ENCODE assay signal across 28 cellular contexts in the genomic region with DNA sequence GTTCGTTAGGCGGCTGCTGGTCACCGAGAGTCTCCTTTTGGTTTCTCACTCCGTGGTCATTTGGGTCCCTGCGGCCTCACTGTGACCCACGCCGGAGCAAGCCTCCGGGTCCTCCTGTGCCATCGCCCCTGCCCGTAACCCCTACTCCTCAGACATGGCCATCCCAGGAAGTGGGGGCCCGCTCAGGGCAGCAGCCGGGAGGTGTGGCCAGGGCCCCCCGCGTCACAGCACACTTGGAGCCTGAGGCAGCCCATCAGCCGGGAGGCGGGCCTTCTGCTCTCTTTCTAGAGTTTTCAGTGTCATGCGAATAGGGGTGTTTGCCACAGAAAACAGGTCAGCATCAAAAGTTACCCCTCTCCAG. TPM values are rescaled to one million over a fixed set of nuclear protein-coding genes. Genes with fewer than 3 reads are reported as not detected.
A peak's percentile ranks its signal among the peaks of the same experiment; 100 is the strongest.
DNase-seq lines count a peak whose midpoint lies in the region; ATAC-seq, FAIRE-seq and TF ChIP-seq lines count a peak whose summit lies in the region.
"Had no signal": no experiment of that assay in that cellular context is flagged by ENCODE, and none has a peak within 500 bp of the region (broad histone marks: within the 10 kb centered on the region; RNA-seq: fewer than 3 reads in every experiment).

No MANE protein-coding gene starts in this region.

- H4K8ac ChIP-seq in IMR-90 (ENCODE audit: low read depth in 2 of 2, low read length in 2 of 2) (no peak overlapping the region), neuronal stem cell (ENCODE audit: low read depth, low read length) (no peak overlapping the region)

- H2BK20ac ChIP-seq in IMR-90 (ENCODE audit: low read depth, low read length) = no peak overlapping the region

- no peak overlapping the region for H2BK12ac ChIP-seq in neuronal stem cell (ENCODE audit: low read length)

- BruUV-seq in IMR-90 (replicated peaks; lab: Mats Ljungman, UMichigan) (no TSS peak), K562 (replicated peaks; lab: Mats Ljungman, UMichigan) (no TSS peak)

- H3K18ac ChIP-seq in IMR-90 (ENCODE audit: low read depth, low read length) (no peak overlapping the region), neuronal stem cell (ENCODE audit: low read length) (peak overlapping the region; percentile 5)

- dilution Hi-C loops in IMR-90 (cut with HindIII; ENCODE audit: low sequenced_read_pairs, unreplicated experiment) = no loop called here

- peak; percentile 19 for FAIRE-seq in K562 (lab: Jason Lieb, UNC)
- FAIRE-seq: endothelial cell of umbilical vein, HTR-8/SVneo, islet of Langerhans, small intestine had no signal

- peaks cover 15% of the 10 kb centered on the region for H3K4me1 ChIP-seq in IMR-90 (ENCODE audit: control insufficient read depth, insufficient read depth, low read length)
- H3K4me1 ChIP-seq in K562 (replicated peaks in 1 of 2; ENCODE audit: control insufficient read depth in 2 of 2, insufficient read depth in 2 of 2, low read length in 2 of 2) = peaks cover 23 to 79% of the 10 kb centered on the region in 2 experiments
- peaks cover 0 to 7% of the 10 kb centered on the region in 2 donors for H3K4me1 ChIP-seq in neuronal stem cell (ENCODE audit: control insufficient read depth in 2 of 2, insufficient read depth in 1 of 2, low read depth in 1 of 2, low read length in 2 of 2)

- H3K23ac ChIP-seq in IMR-90 (ENCODE audit: low read depth, low read length) (no peak overlapping the region), neuronal stem cell (ENCODE audit: low read depth, low read length, poor library complexity) (peak overlapping the region; percentile 17)

- 87% methylated on average over 3 of the region's 17 CpGs; no CpG with 5 or more reads in 1 of the 2 experiments for WGBS in IMR-90 (ENCODE audit: extremely low coverage in 2 of 2, insufficient read length in 1 of 2), 2 experiments
- 18% methylated on average over 14 of the region's 17 CpGs for WGBS in K562 (ENCODE audit: insufficient coverage, low coverage, missing lambda C conversion rate)
- no CpG with 5 or more reads among the region's 17 CpGs for WGBS in neuronal stem cell (ENCODE audit: extremely low coverage in 2 of 2, insufficient read length in 2 of 2, insufficient replicate concordance in 1 of 2), 2 donors

- H3K9me1 ChIP-seq in IMR-90 (ENCODE audit: insufficient read depth, low read length) = peaks cover 4% of the 10 kb centered on the region; the same call in 1 of the 2 replicates
- no peaks in the 10 kb centered on the region for H3K9me1 ChIP-seq in K562 (ENCODE audit: control insufficient read depth, insufficient read depth, low read length)

- TF ChIP-seq RAD21 in IMR-90 (IDR thresholded peaks at IDR 0.05; ENCODE audit: low read length) (no peak), K562 (CRISPR knock-in tag; conservative IDR thresholded peaks at IDR 0.05 in 1 of 2, IDR thresholded peaks at IDR 0.05 in 1 of 2) (no peak)

- H3K56ac ChIP-seq in IMR-90 (ENCODE audit: extremely low read depth, insufficient read depth, low read length) = no peak overlapping the region

- peak overlapping the region; percentile 22; the same call in 1 of the 2 replicates for H4K5ac ChIP-seq in IMR-90 (ENCODE audit: low read depth, low read length)

- H3K79me2 ChIP-seq in K562 (ENCODE audit: control insufficient read depth, insufficient read depth, low read length) = peaks cover 17% of the 10 kb centered on the region; the same call in 2 of the 3 replicates

- H3K27me3 ChIP-seq in IMR-90 (ENCODE audit: control insufficient read depth, insufficient read depth, low read length) (no peaks in the 10 kb centered on the region), K562 (ENCODE audit: control insufficient read depth in 2 of 2, insufficient read depth in 2 of 2, low read length in 2 of 2) (no peaks in the 10 kb centered on the region), neuronal stem cell (ENCODE audit: control insufficient read depth in 3 of 3, insufficient read depth in 3 of 3, low read depth in 1 of 3, low read length in 3 of 3) (no peaks in the 10 kb centered on the region)
- H3K27me3 ChIP-seq: ovary, stomach, tibial nerve had no signal

- H3K9me3 Mint-ChIP-seq in nephron progenitor cell = no peaks in the 10 kb centered on the region
- H3K9me3 Mint-ChIP-seq: natural killer cell treated with Interleukin-12 subunit alpha and Interleukin-12 subunit beta and Interleukin-15 and Interleukin-18, amount 100 ng/mL, for 72 hours had no signal

- POLR2A ChIA-PET in IMR-90 (lab: Charles Lee; ENCODE audit: unreplicated experiment) (no interaction called here), K562 (lab: Yijun Ruan, JAX) (interaction anchor here (1.2 to 1.3 kb wide), 4 partner anchors 13 to 92 kb away, joined by 3 to 9 read pairs (median 4); partner anchors contain the start of genes METTL26 and WDR24)

- peaks cover 9 to 61% of the 10 kb centered on the region in 2 experiments; a peak in 2 of 4 replicates for H3K79me1 ChIP-seq in IMR-90 (ENCODE audit: low read depth in 1 of 2, low read length in 2 of 2)
- H3K79me1 ChIP-seq in neuronal stem cell (ENCODE audit: low read depth, low read length) = peaks cover 9% of the 10 kb centered on the region

- no peak overlapping the region for H3K4me3 ChIP-seq in IMR-90 (ENCODE audit: insufficient read depth, low read depth, low read length)
- H3K4me3 ChIP-seq in K562 = peak overlapping the region; percentile 24; the same call in 1 of the 2 replicates
- no peak overlapping the region for H3K4me3 ChIP-seq in neuronal stem cell (ENCODE audit: low read length in 2 of 2)
- H3K4me3 ChIP-seq: mucosa of descending colon, ovary, stomach, tibial nerve had no signal

- TF ChIP-seq EP300 in K562 (IDR thresholded peaks at IDR 0.05; ENCODE audit: low read length) = no peak

- peaks cover 16% of the 10 kb centered on the region for H4K20me1 ChIP-seq in IMR-90 (ENCODE audit: insufficient read depth, low read length)
- H4K20me1 ChIP-seq in K562 (replicated peaks; ENCODE audit: control insufficient read depth, insufficient read depth, low read length) = no peaks in the 10 kb centered on the region

- H3K4ac ChIP-seq in IMR-90 (ENCODE audit: low read depth, low read length) (no peak overlapping the region), neuronal stem cell (ENCODE audit: low read length) (no peak overlapping the region)

- DNase-seq in IMR-90 (no peak), K562 (ENCODE audit: extremely low read depth in 1 of 4, low spot score in 3 of 4) (peak; percentile 69 to 79 (median 72)), neuronal stem cell (ENCODE audit: low spot score) (no peak), midbrain (lab: John Stamatoyannopoulos, UW) (no peak), NCI-H1105 (lab: John Stamatoyannopoulos, UW) (no peak), nephron progenitor cell (no peak)
- DNase-seq: activated CD4-positive, alpha-beta T cell treated with anti-CD3 and anti-CD28 coated beads for 4 hours; activated CD8-positive, alpha-beta memory T cell treated with anti-CD3 and anti-CD28 coated beads for 24 hours; activated effector memory CD4-positive, alpha-beta T cell treated with anti-CD3 and anti-CD28 coated beads, Interleukin-2, amount 50 U/mL, for 16 hours; activated T-cell treated with anti-CD3 and anti-CD28 coated beads, Interleukin-2, amount 50 U/mL, for 1 hour; Calu3; DND-41; NCI-H446; retina; small intestine; stimulated activated CD4-positive, alpha-beta T cell treated with anti-CD3 and anti-CD28 coated beads, Interleukin-2, amount 100 ng/mL, for 24 hours; stomach had no signal

- H3K27ac ChIP-seq in IMR-90 (ENCODE audit: insufficient read depth, low read length) = peak overlapping the region; percentile 23; the same call in 1 of the 2 replicates
- H3K27ac ChIP-seq in K562 (ENCODE audit: extremely low read depth, low read depth, low read length) = peak overlapping the region; percentile 71
- H3K27ac ChIP-seq in neuronal stem cell (replicated peaks; ENCODE audit: low read length) = no peak overlapping the region
- H3K27ac ChIP-seq: KMS-11, ovary had no signal

- H3K36me3 ChIP-seq in IMR-90 (ENCODE audit: control insufficient read depth, insufficient read depth, low read length) (peaks cover 7% of the 10 kb centered on the region; the same call in 1 of the 2 replicates), K562 (ENCODE audit: control insufficient read depth, insufficient read depth, low read length) (peaks cover 10% of the 10 kb centered on the region; the same call in 2 of the 3 replicates), neuronal stem cell (replicated peaks in 1 of 2; ENCODE audit: control insufficient read depth in 2 of 2, insufficient read depth in 2 of 2, low read length in 2 of 2) (peaks cover 3 to 26% of the 10 kb centered on the region in 2 donors)
- H3K36me3 ChIP-seq: ovary had no signal

- ATAC-seq in IMR-90 (ENCODE audit: low read depth) = no peak
- peak; percentile 79 for ATAC-seq in K562
- no peak for ATAC-seq in HG03175 (IDR thresholded peaks at IDR 0.05; ENCODE audit: unreplicated experiment)
- ATAC-seq: natural killer cell treated with Interleukin-12 subunit alpha and Interleukin-12 subunit beta and Interleukin-15 and Interleukin-18, amount 100 ng/mL, for 72 hours had no signal

- H3K14ac ChIP-seq in IMR-90 (replicated peaks; ENCODE audit: low read depth, low read length) (no peak overlapping the region), neuronal stem cell (ENCODE audit: low read length) (no peak overlapping the region)

- no peak overlapping the region for H2AK9ac ChIP-seq in IMR-90 (replicated peaks; ENCODE audit: low read depth, low read length, poor library complexity)

- H2BK120ac ChIP-seq in IMR-90 (ENCODE audit: low read depth, low read length) (no peak overlapping the region), neuronal stem cell (ENCODE audit: low read depth, low read length) (no peak overlapping the region)

- no peaks in the 10 kb centered on the region for H3K9me3 ChIP-seq in IMR-90 (ENCODE audit: control insufficient read depth, insufficient read depth, low read length)
- no peaks in the 10 kb centered on the region for H3K9me3 ChIP-seq in K562 (replicated peaks; ENCODE audit: control insufficient read depth, insufficient read depth, low read depth, low read length)
- H3K9me3 ChIP-seq in neuronal stem cell (replicated peaks in 1 of 2; ENCODE audit: control insufficient read depth in 2 of 2, insufficient read depth in 1 of 2, low read depth in 1 of 2, low read length in 2 of 2) = no peaks in the 10 kb centered on the region
- H3K9me3 ChIP-seq: mucosa of descending colon, ovary, stomach, tibial nerve had no signal

- peaks cover 59% of the 10 kb centered on the region for H3K4me1 Mint-ChIP-seq in nephron progenitor cell
- H3K4me1 Mint-ChIP-seq: CD14-positive monocyte had no signal

- H2AFZ ChIP-seq in IMR-90 (replicated peaks; ENCODE audit: low read length, poor library complexity) = no peak overlapping the region
- peak overlapping the region; percentile 35 for H2AFZ ChIP-seq in K562 (ENCODE audit: low read depth, low read length)
- H2AFZ ChIP-seq in neuronal stem cell (ENCODE audit: low read length) = no peak overlapping the region

- intact Hi-C loops in IMR-90 (cut with micrococcal nuclease) = no loop called here
- intact Hi-C loops in K562 (cut with micrococcal nuclease) = loop anchor here (2.0 kb wide), 1 partner anchor 14 kb away; the partner anchor contains the start of gene METTL26

- H3K4me2 ChIP-seq in IMR-90 (ENCODE audit: low read depth, low read length) (no peak overlapping the region), K562 (ENCODE audit: insufficient read depth, low read length) (peak overlapping the region; percentile 73), neuronal stem cell (ENCODE audit: insufficient read depth, low read length, poor library complexity, severe bottlenecking) (no peak overlapping the region)
- H3K4me2 ChIP-seq: KMS-11 had no signal

- TF ChIP-seq POLR2A in IMR-90 (IDR thresholded peaks at IDR 0.05; ENCODE audit: low read depth, low read length) (no peak), K562 (conservative IDR thresholded peaks at IDR 0.05) (no peak)

- H2BK5ac ChIP-seq in IMR-90 (ENCODE audit: low read depth, low read length, poor library complexity, severe bottlenecking) (peak overlapping the region; percentile 7), neuronal stem cell (ENCODE audit: low read length) (no peak overlapping the region)

- H4K91ac ChIP-seq in IMR-90 (ENCODE audit: insufficient read depth, low read depth, low read length) (peak overlapping the region; percentile 6; the same call in 1 of the 2 replicates), neuronal stem cell (ENCODE audit: low read depth, low read length, poor library complexity) (no peak overlapping the region)

- TF ChIP-seq CTCF in IMR-90 (conservative IDR thresholded peaks at IDR 0.05; ENCODE audit: low read depth, low read length) (no peak), K562 (IDR thresholded peaks at IDR 0.05 in 2 of 3, conservative IDR thresholded peaks at IDR 0.05 in 1 of 3; ENCODE audit: insufficient read depth in 2 of 3, low read depth in 1 of 3, low read length in 3 of 3) (no peak), nephron progenitor cell (IDR thresholded peaks at IDR 0.05) (no peak)

- H3K27me3 Mint-ChIP-seq in nephron progenitor cell (ENCODE audit: low read depth, poor library complexity) = peaks cover 3% of the 10 kb centered on the region
- H3K27me3 Mint-ChIP-seq: natural killer cell treated with Interleukin-12 subunit alpha and Interleukin-12 subunit beta and Interleukin-15 and Interleukin-18, amount 100 ng/mL, for 72 hours had no signal

- no peak overlapping the region for H2AK5ac ChIP-seq in IMR-90 (ENCODE audit: low read depth, low read length)
- H2AK5ac ChIP-seq in neuronal stem cell (ENCODE audit: low read depth, low read length) = peak overlapping the region; percentile 52

- in situ Hi-C loops in IMR-90 (cut with MboI; ENCODE audit: low sequenced_read_pairs) = no loop called here
- in situ Hi-C loops in K562 (cut with MboI) = no loop called here

- peaks cover 6% of the 10 kb centered on the region for H3K36me3 Mint-ChIP-seq in nephron progenitor cell (ENCODE audit: low read depth)
- H3K36me3 Mint-ChIP-seq: natural killer cell treated with Interleukin-12 subunit alpha and Interleukin-12 subunit beta and Interleukin-15 and Interleukin-18, amount 100 ng/mL, for 72 hours had no signal

- CTCF ChIA-PET in IMR-90 (lab: Yijun Ruan, JAX) = no interaction called here
- CTCF ChIA-PET in K562 (lab: Yijun Ruan, JAX; ENCODE audit: low intra/inter-chr PET ratio) = no interaction called here

- H3K4me3 Mint-ChIP-seq in nephron progenitor cell = no peak overlapping the region
- H3K4me3 Mint-ChIP-seq: CD14-positive monocyte; natural killer cell treated with Interleukin-12 subunit alpha and Interleukin-12 subunit beta and Interleukin-15 and Interleukin-18, amount 100 ng/mL, for 72 hours had no signal

- H3K27ac Mint-ChIP-seq in nephron progenitor cell = no peak overlapping the region
- H3K27ac Mint-ChIP-seq: CD14-positive monocyte; natural killer cell treated with Interleukin-12 subunit alpha and Interleukin-12 subunit beta and Interleukin-15 and Interleukin-18, amount 100 ng/mL, for 72 hours had no signal

- H3K9ac ChIP-seq in IMR-90 (ENCODE audit: low read depth, low read length) (no peak overlapping the region), K562 (ENCODE audit: insufficient read depth in 1 of 2, low read depth in 2 of 2, low read length in 2 of 2) (peak overlapping the region; percentile 67 to 93), neuronal stem cell (ENCODE audit: low read depth, low read length, poor library complexity) (no peak overlapping the region)
- H3K9ac ChIP-seq: KMS-11 had no signal

- H2BK15ac ChIP-seq in IMR-90 (ENCODE audit: low read depth, low read length) (no peak overlapping the region), neuronal stem cell (ENCODE audit: low read length) (no peak overlapping the region)

RNA-seq across cellular contexts. Expression of gene WFIKKN1, which starts 7.9 kb away (rescaled TPM):
- not detected in 2 replicates for total RNA-seq in IMR-90 (2012; rRNA removed)
- polyA plus RNA-seq in IMR-90 (2012; rRNA removed) = 0.10 and 0.23 TPM in 2 replicates
- 0.08 and 0.24 TPM in 2 replicates for polyA plus RNA-seq in IMR-90 (2012; cell fraction: cytosol; rRNA removed)
- 0.44 and 2.5 TPM in 2 replicates for polyA plus RNA-seq in IMR-90 (2012; cell fraction: nucleus; rRNA removed; ENCODE audit: low replicate concordance)
- total RNA-seq in K562 (2011; cell fraction: chromatin; rRNA removed; ENCODE audit: low replicate concordance) = 0.83 and 4.1 TPM in 2 replicates
- total RNA-seq in K562 (2011; cell fraction: nucleolus; rRNA removed) = 3.3 and 3.8 TPM in 2 replicates
- total RNA-seq in K562 (2011; cell fraction: nucleoplasm; rRNA removed) = 1.8 and 2.3 TPM in 2 replicates
- total RNA-seq in K562 (2014; rRNA removed) = 0.50 and 0.57 TPM in 2 replicates
- total RNA-seq in K562 (2014; rRNA removed; fragmentation: Illumina TruSeq; extraction: Trizol) = not detected in 2 replicates
- total RNA-seq in K562 (2015; rRNA removed; fragmentation: Illumina TruSeq; extraction: Trizol) = 0.11 and 0.14 TPM in 2 replicates
- 0.85 and 1.1 TPM in 2 replicates for total RNA-seq in K562 (2021)
- 0.18 and 0.22 TPM in 2 replicates for polyA plus RNA-seq in K562 (2011; rRNA removed)
- polyA plus RNA-seq in K562 (2011; cell fraction: cytosol; rRNA removed) = 0.29 and 2.5 TPM in 2 replicates
- polyA plus RNA-seq in K562 (2011; cell fraction: nucleus; rRNA removed) = 0.56 and 2.4 TPM in 2 replicates
- 0.61 and 1.5 TPM in 2 replicates for polyA plus RNA-seq in K562 (2012)
- polyA plus RNA-seq in K562 (2014; fragmentation: Illumina TruSeq; extraction: Trizol) = 0.14 TPM in 1 of 2 replicates, not detected in the other
- polyA plus RNA-seq in K562 (2014; fragmentation: Nextera tagmentation; extraction: Ambion mirVana) = not detected
- polyA plus RNA-seq in K562 (2014; rRNA removed) = 0.30 and 0.54 TPM in 2 replicates
- polyA minus RNA-seq in K562 (2011; rRNA and poly(A)+ RNA removed) = 0.12 and 0.14 TPM in 2 replicates
- 0.73 and 1.1 TPM in 2 replicates for polyA minus RNA-seq in K562 (2011; cell fraction: cytosol; rRNA and poly(A)+ RNA removed)
- 0.44 and 0.81 TPM in 2 replicates for polyA minus RNA-seq in K562 (2011; cell fraction: nucleus; rRNA and poly(A)+ RNA removed)
- polyA plus RNA-seq in neuronal stem cell (2013, experiment 1 of 2) = 13.8 TPM
- polyA plus RNA-seq in neuronal stem cell (2013, experiment 2 of 2) = 12.6 TPM
- total RNA-seq: H4 had no signal
- polyA plus RNA-seq: CD14-positive monocyte had no signal

RNA-seq across cellular contexts. Expression of gene METTL26, which starts 13.2 kb away (rescaled TPM):
- total RNA-seq in IMR-90 (2012; rRNA removed) = 40.8 and 46.8 TPM in 2 replicates
- polyA plus RNA-seq in IMR-90 (2012; rRNA removed) = 128 and 184 TPM in 2 replicates
- polyA plus RNA-seq in IMR-90 (2012; cell fraction: cytosol; rRNA removed) = 259 and 357 TPM in 2 replicates
- polyA plus RNA-seq in IMR-90 (2012; cell fraction: nucleus; rRNA removed; ENCODE audit: low replicate concordance) = 117 and 422 TPM in 2 replicates
- 30.5 and 94.1 TPM in 2 replicates for total RNA-seq in K562 (2011; cell fraction: chromatin; rRNA removed; ENCODE audit: low replicate concordance)
- total RNA-seq in K562 (2011; cell fraction: nucleolus; rRNA removed) = 171 and 175 TPM in 2 replicates
- total RNA-seq in K562 (2011; cell fraction: nucleoplasm; rRNA removed) = 71.2 and 82.5 TPM in 2 replicates
- total RNA-seq in K562 (2014; rRNA removed) = 198 and 279 TPM in 2 replicates
- 22.9 and 36.2 TPM in 2 replicates for total RNA-seq in K562 (2014; rRNA removed; fragmentation: Illumina TruSeq; extraction: Trizol)
- 75.4 and 76.5 TPM in 2 replicates for total RNA-seq in K562 (2015; rRNA removed; fragmentation: Illumina TruSeq; extraction: Trizol)
- 177 and 184 TPM in 2 replicates for total RNA-seq in K562 (2021)
- 105 and 115 TPM in 2 replicates for polyA plus RNA-seq in K562 (2011; rRNA removed)
- 139 and 392 TPM in 2 replicates for polyA plus RNA-seq in K562 (2011; cell fraction: cytosol; rRNA removed)
- 292 and 379 TPM in 2 replicates for polyA plus RNA-seq in K562 (2011; cell fraction: nucleus; rRNA removed)
- 145 and 152 TPM in 2 replicates for polyA plus RNA-seq in K562 (2012)
- polyA plus RNA-seq in K562 (2014; fragmentation: Illumina TruSeq; extraction: Trizol) = 80.9 and 91.6 TPM in 2 replicates
- polyA plus RNA-seq in K562 (2014; fragmentation: Nextera tagmentation; extraction: Ambion mirVana) = 10 to 100 TPM in 1 of 2 experiments, 1 to 10 TPM in 1; 7.3 to 11.6 TPM
- 262 and 265 TPM in 2 replicates for polyA plus RNA-seq in K562 (2014; rRNA removed)
- 8.4 and 17.6 TPM in 2 replicates for polyA minus RNA-seq in K562 (2011; rRNA and poly(A)+ RNA removed)
- 56.4 and 65.7 TPM in 2 replicates for polyA minus RNA-seq in K562 (2011; cell fraction: cytosol; rRNA and poly(A)+ RNA removed)
- 80.4 and 108 TPM in 2 replicates for polyA minus RNA-seq in K562 (2011; cell fraction: nucleus; rRNA and poly(A)+ RNA removed)
- polyA plus RNA-seq in neuronal stem cell (2013, experiment 1 of 2) = 56.9 TPM
- 56.4 TPM for polyA plus RNA-seq in neuronal stem cell (2013, experiment 2 of 2)

RNA-seq across cellular contexts. Expression of gene MCRIP2, which starts 18.7 kb away (rescaled TPM):
- total RNA-seq in IMR-90 (2012; rRNA removed) (6.3 and 8.6 TPM in 2 replicates), K562 (2014; rRNA removed) (120 and 148 TPM in 2 replicates), K562 (2014; rRNA removed; fragmentation: Illumina TruSeq; extraction: Trizol) (3.4 and 6.3 TPM in 2 replicates), K562 (2015; rRNA removed; fragmentation: Illumina TruSeq; extraction: Trizol) (55.8 and 56.1 TPM in 2 replicates), K562 (2021) (110 and 124 TPM in 2 replicates)
- polyA plus RNA-seq in IMR-90 (2012; rRNA removed) (19.6 and 27.9 TPM in 2 replicates), K562 (2011; rRNA removed) (35.2 and 47.4 TPM in 2 replicates), K562 (2014; fragmentation: Illumina TruSeq; extraction: Trizol) (12.8 and 40.4 TPM in 2 replicates), K562 (2014; fragmentation: Nextera tagmentation; extraction: Ambion mirVana) (1 to 10 TPM in 1 of 2 experiments, under 1 TPM in 1; 0.80 to 3.5 TPM), K562 (2014; rRNA removed) (111 and 123 TPM in 2 replicates)
- polyA plus RNA-seq in IMR-90 (2012; cell fraction: cytosol; rRNA removed) = 25.3 and 26.7 TPM in 2 replicates
- polyA plus RNA-seq in IMR-90 (2012; cell fraction: nucleus; rRNA removed; ENCODE audit: low replicate concordance) = 21.2 and 46.6 TPM in 2 replicates
- 33.6 and 106 TPM in 2 replicates for total RNA-seq in K562 (2011; cell fraction: chromatin; rRNA removed; ENCODE audit: low replicate concordance)
- total RNA-seq in K562 (2011; cell fraction: nucleolus; rRNA removed) = 86.7 and 90.7 TPM in 2 replicates
- total RNA-seq in K562 (2011; cell fraction: nucleoplasm; rRNA removed) = 54.1 and 55.3 TPM in 2 replicates
- polyA plus RNA-seq in K562 (2011; cell fraction: cytosol; rRNA removed) = 70.6 and 207 TPM in 2 replicates
- 72.7 and 125 TPM in 2 replicates for polyA plus RNA-seq in K562 (2011; cell fraction: nucleus; rRNA removed)
- 63.1 and 76.1 TPM in 2 replicates for polyA plus RNA-seq in K562 (2012)
- 5.2 and 5.6 TPM in 2 replicates for polyA minus RNA-seq in K562 (2011; rRNA and poly(A)+ RNA removed)
- polyA minus RNA-seq in K562 (2011; cell fraction: cytosol; rRNA and poly(A)+ RNA removed) = 19.4 and 28.1 TPM in 2 replicates
- polyA minus RNA-seq in K562 (2011; cell fraction: nucleus; rRNA and poly(A)+ RNA removed) = 21.5 and 23.7 TPM in 2 replicates
- polyA plus RNA-seq in neuronal stem cell (2013, experiment 1 of 2) = 10.3 TPM
- 10.5 TPM for polyA plus RNA-seq in neuronal stem cell (2013, experiment 2 of 2)

RNA-seq across cellular contexts. Expression of gene WDR90, which starts 26.3 kb away (rescaled TPM):
- total RNA-seq in IMR-90 (2012; rRNA removed) (1.4 and 1.7 TPM in 2 replicates), K562 (2014; rRNA removed) (4.9 and 6.5 TPM in 2 replicates), K562 (2014; rRNA removed; fragmentation: Illumina TruSeq; extraction: Trizol) (0.80 and 1.3 TPM in 2 replicates), K562 (2015; rRNA removed; fragmentation: Illumina TruSeq; extraction: Trizol) (3.0 and 3.3 TPM in 2 replicates), K562 (2021) (10.0 and 12.6 TPM in 2 replicates)
- polyA plus RNA-seq in IMR-90 (2012; rRNA removed) (18.7 and 21.7 TPM in 2 replicates), K562 (2011; rRNA removed) (5.7 and 9.4 TPM in 2 replicates), K562 (2014; fragmentation: Illumina TruSeq; extraction: Trizol) (1.4 and 4.3 TPM in 2 replicates), K562 (2014; fragmentation: Nextera tagmentation; extraction: Ambion mirVana) (under 1 TPM; 0.44 to 0.46 TPM), K562 (2014; rRNA removed) (8.1 and 10.6 TPM in 2 replicates)
- polyA plus RNA-seq in IMR-90 (2012; cell fraction: cytosol; rRNA removed) = 7.5 and 8.1 TPM in 2 replicates
- polyA plus RNA-seq in IMR-90 (2012; cell fraction: nucleus; rRNA removed; ENCODE audit: low replicate concordance) = 118 and 402 TPM in 2 replicates
- total RNA-seq in K562 (2011; cell fraction: chromatin; rRNA removed; ENCODE audit: low replicate concordance) = 25.8 and 70.2 TPM in 2 replicates
- 50.4 and 60.9 TPM in 2 replicates for total RNA-seq in K562 (2011; cell fraction: nucleolus; rRNA removed)
- total RNA-seq in K562 (2011; cell fraction: nucleoplasm; rRNA removed) = 29.8 and 30.4 TPM in 2 replicates
- polyA plus RNA-seq in K562 (2011; cell fraction: cytosol; rRNA removed) = 3.8 and 9.9 TPM in 2 replicates
- 72.9 and 107 TPM in 2 replicates for polyA plus RNA-seq in K562 (2011; cell fraction: nucleus; rRNA removed)
- polyA plus RNA-seq in K562 (2012) = 6.3 and 9.5 TPM in 2 replicates
- polyA minus RNA-seq in K562 (2011; rRNA and poly(A)+ RNA removed) = 1.0 and 1.4 TPM in 2 replicates
- 2.6 and 4.5 TPM in 2 replicates for polyA minus RNA-seq in K562 (2011; cell fraction: cytosol; rRNA and poly(A)+ RNA removed)
- 20.9 and 23.9 TPM in 2 replicates for polyA minus RNA-seq in K562 (2011; cell fraction: nucleus; rRNA and poly(A)+ RNA removed)
- 16.6 TPM for polyA plus RNA-seq in neuronal stem cell (2013, experiment 1 of 2)
- 15.8 TPM for polyA plus RNA-seq in neuronal stem cell (2013, experiment 2 of 2)

RNA-seq across cellular contexts. Expression of gene RAB40C, which starts 33.0 kb away (rescaled TPM):
- total RNA-seq in IMR-90 (2012; rRNA removed) = 6.8 and 6.9 TPM in 2 replicates
- 13.7 and 15.3 TPM in 2 replicates for polyA plus RNA-seq in IMR-90 (2012; rRNA removed)
- polyA plus RNA-seq in IMR-90 (2012; cell fraction: cytosol; rRNA removed) = 11.0 and 21.8 TPM in 2 replicates
- polyA plus RNA-seq in IMR-90 (2012; cell fraction: nucleus; rRNA removed; ENCODE audit: low replicate concordance) = 26.4 and 67.6 TPM in 2 replicates
- total RNA-seq in K562 (2011; cell fraction: chromatin; rRNA removed; ENCODE audit: low replicate concordance) = 10.6 and 36.6 TPM in 2 replicates
- total RNA-seq in K562 (2011; cell fraction: nucleolus; rRNA removed) = 24.2 and 24.8 TPM in 2 replicates
- 15.5 and 15.6 TPM in 2 replicates for total RNA-seq in K562 (2011; cell fraction: nucleoplasm; rRNA removed)
- total RNA-seq in K562 (2014; rRNA removed) = 22.3 and 26.0 TPM in 2 replicates
- total RNA-seq in K562 (2014; rRNA removed; fragmentation: Illumina TruSeq; extraction: Trizol) = 1.9 and 2.5 TPM in 2 replicates
- 10.1 and 11.4 TPM in 2 replicates for total RNA-seq in K562 (2015; rRNA removed; fragmentation: Illumina TruSeq; extraction: Trizol)
- 23.4 and 25.3 TPM in 2 replicates for total RNA-seq in K562 (2021)
- polyA plus RNA-seq in K562 (2011; rRNA removed) = 8.7 and 10.9 TPM in 2 replicates
- 15.6 and 35.2 TPM in 2 replicates for polyA plus RNA-seq in K562 (2011; cell fraction: cytosol; rRNA removed)
- polyA plus RNA-seq in K562 (2011; cell fraction: nucleus; rRNA removed) = 22.1 and 35.1 TPM in 2 replicates
- polyA plus RNA-seq in K562 (2012) = 15.7 and 28.1 TPM in 2 replicates
- 5.6 and 13.3 TPM in 2 replicates for polyA plus RNA-seq in K562 (2014; fragmentation: Illumina TruSeq; extraction: Trizol)
- under 1 TPM; 0.17 to 0.50 TPM for polyA plus RNA-seq in K562 (2014; fragmentation: Nextera tagmentation; extraction: Ambion mirVana)
- 20.9 and 22.3 TPM in 2 replicates for polyA plus RNA-seq in K562 (2014; rRNA removed)
- polyA minus RNA-seq in K562 (2011; rRNA and poly(A)+ RNA removed) = 2.9 and 5.0 TPM in 2 replicates
- polyA minus RNA-seq in K562 (2011; cell fraction: cytosol; rRNA and poly(A)+ RNA removed) = 10.3 and 15.5 TPM in 2 replicates
- polyA minus RNA-seq in K562 (2011; cell fraction: nucleus; rRNA and poly(A)+ RNA removed) = 4.8 and 5.1 TPM in 2 replicates
- 20.5 TPM for polyA plus RNA-seq in neuronal stem cell (2013, experiment 1 of 2)
- 19.4 TPM for polyA plus RNA-seq in neuronal stem cell (2013, experiment 2 of 2)

Comparison
In these comparisons a context has a peak if more than half of its experiments do, and no peak if none do; other contexts are left out.
1. DNase-seq: peak in K562 (4 of 4); none in IMR-90 (single experiment), neuronal stem cell (single experiment), midbrain (single experiment), NCI-H1105 (single experiment) and nephron progenitor cell (single experiment).
2. H3K9ac ChIP-seq: peak in K562 (2 of 2); none in IMR-90 (single experiment) and neuronal stem cell (single experiment).